ENCODE assay signal across 27 cellular contexts in genomic region chr3:34635352-34635850, GRCh38.
"Had no signal": no experiment of that assay in that cellular context is flagged by ENCODE, and none has a peak within 500 bp of the region (broad histone marks: within the 10 kb centered on the region; RNA-seq: fewer than 3 reads in every experiment).

No MANE protein-coding gene starts in this region.

- H3K4me1 Mint-ChIP-seq: memory B cell; naive thymus-derived CD4-positive, alpha-beta T cell; stimulated activated naive B cell treated with anti-CD40 and anti-IgM and Interleukin-4, amounts not matched to agents 10 μg/mL and 1 μg/mL and 100 μg/mL, for 72 hours had no signal

- H3K27ac Mint-ChIP-seq: memory B cell; naive thymus-derived CD4-positive, alpha-beta T cell; natural killer cell treated with Interleukin-12 subunit alpha and Interleukin-12 subunit beta and Interleukin-15 and Interleukin-18, amount 100 ng/mL, for 72 hours; progenitor cell of endocrine pancreas; stimulated activated naive B cell treated with anti-CD40 and anti-IgM and Interleukin-4, amounts not matched to agents 10 μg/mL and 1 μg/mL and 100 μg/mL, for 72 hours had no signal

- H3K36me3 Mint-ChIP-seq: memory B cell; naive thymus-derived CD4-positive, alpha-beta T cell; natural killer cell treated with Interleukin-12 subunit alpha and Interleukin-12 subunit beta and Interleukin-15 and Interleukin-18, amount 100 ng/mL, for 72 hours; stimulated activated naive B cell treated with anti-CD40 and anti-IgM and Interleukin-4, amounts not matched to agents 10 μg/mL and 1 μg/mL and 100 μg/mL, for 72 hours had no signal

- H3K4me1 ChIP-seq: left lung, right atrium auricular region, right lobe of liver, stomach, suprapubic skin, tibial artery, upper lobe of right lung had no signal

- ATAC-seq: left colon; left lung; mucosa of descending colon; naive thymus-derived CD4-positive, alpha-beta T cell; natural killer cell treated with Interleukin-12 subunit alpha and Interleukin-12 subunit beta and Interleukin-15 and Interleukin-18, amount 100 ng/mL, for 72 hours; right lobe of liver; stimulated activated naive B cell treated with anti-CD40 and anti-IgM and Interleukin-4, amounts not matched to agents 10 μg/mL and 1 μg/mL and 100 μg/mL, for 72 hours; stimulated activated naive CD8-positive, alpha-beta T cell treated with anti-CD3 and anti-CD28 coated beads, Interleukin-15, Interleukin-2, amounts not matched to agents 100 U/mL and 50 U/mL, for 24 hours; upper lobe of right lung had no signal

- H3K4me3 Mint-ChIP-seq: memory B cell; naive thymus-derived CD4-positive, alpha-beta T cell; natural killer cell treated with Interleukin-12 subunit alpha and Interleukin-12 subunit beta and Interleukin-15 and Interleukin-18, amount 100 ng/mL, for 72 hours; stimulated activated naive B cell treated with anti-CD40 and anti-IgM and Interleukin-4, amounts not matched to agents 10 μg/mL and 1 μg/mL and 100 μg/mL, for 72 hours had no signal

- DNase-seq: hippocampal formation; left colon; midbrain; mucosa of descending colon; naive thymus-derived CD4-positive, alpha-beta T cell; ovary; stimulated activated CD4-positive, alpha-beta T cell treated with anti-CD3 and anti-CD28 coated beads, Interleukin-12 subunit alpha, Interleukin-12 subunit beta, amount 100 ng/mL, for 4 hours; stimulated activated CD4-positive, alpha-beta T cell treated with anti-CD3 and anti-CD28 coated beads, Interleukin-15, amount 100 ng/mL, for 24 hours; stimulated activated CD4-positive, alpha-beta T cell treated with anti-CD3 and anti-CD28 coated beads, Interleukin-2, amount 100 ng/mL, for 24 hours; stimulated activated CD4-positive, alpha-beta T cell treated with anti-CD3 and anti-CD28 coated beads, Interleukin-4, amount 100 ng/mL, for 1 hour; stimulated activated naive B cell treated with anti-CD40 and anti-IgM and Interleukin-4, amounts not matched to agents 10 μg/mL and 1 μg/mL and 100 μg/mL, for 72 hours; stimulated activated naive CD8-positive, alpha-beta T cell treated with anti-CD3 and anti-CD28 coated beads, Interleukin-15, Interleukin-2, amounts not matched to agents 100 U/mL and 50 U/mL, for 24 hours; stomach; tibial artery; trophoblast cell; upper lobe of right lung had no signal

- FAIRE-seq: keratinocyte, urothelium cell line had no signal

- H3K27ac ChIP-seq: left lung, ovary, right atrium auricular region, right lobe of liver, stomach, suprapubic skin, thoracic aorta, tibial artery, upper lobe of right lung had no signal

- H3K4me2 ChIP-seq: smooth muscle cell had no signal

- H3K27me3 ChIP-seq: left lung, ovary, right atrium auricular region, right lobe of liver, stomach, suprapubic skin, tibial artery, upper lobe of right lung had no signal

- H3K9me3 Mint-ChIP-seq: memory B cell had no signal

- H3K4me3 ChIP-seq: left lung, mucosa of descending colon, ovary, right atrium auricular region, right lobe of liver, smooth muscle cell, stomach, suprapubic skin, thoracic aorta, tibial artery, upper lobe of right lung had no signal

- H3K36me3 ChIP-seq: left lung, ovary, right atrium auricular region, right lobe of liver, stomach, suprapubic skin, thoracic aorta, tibial artery, upper lobe of right lung had no signal

- H3K9me3 ChIP-seq: mucosa of descending colon, ovary, right atrium auricular region, right lobe of liver, suprapubic skin, thoracic aorta, tibial artery, upper lobe of right lung had no signal

- H3K27me3 Mint-ChIP-seq: naive thymus-derived CD4-positive, alpha-beta T cell; natural killer cell treated with Interleukin-12 subunit alpha and Interleukin-12 subunit beta and Interleukin-15 and Interleukin-18, amount 100 ng/mL, for 72 hours; progenitor cell of endocrine pancreas; stimulated activated naive B cell treated with anti-CD40 and anti-IgM and Interleukin-4, amounts not matched to agents 10 μg/mL and 1 μg/mL and 100 μg/mL, for 72 hours had no signal
